In the genomic region with DNA sequence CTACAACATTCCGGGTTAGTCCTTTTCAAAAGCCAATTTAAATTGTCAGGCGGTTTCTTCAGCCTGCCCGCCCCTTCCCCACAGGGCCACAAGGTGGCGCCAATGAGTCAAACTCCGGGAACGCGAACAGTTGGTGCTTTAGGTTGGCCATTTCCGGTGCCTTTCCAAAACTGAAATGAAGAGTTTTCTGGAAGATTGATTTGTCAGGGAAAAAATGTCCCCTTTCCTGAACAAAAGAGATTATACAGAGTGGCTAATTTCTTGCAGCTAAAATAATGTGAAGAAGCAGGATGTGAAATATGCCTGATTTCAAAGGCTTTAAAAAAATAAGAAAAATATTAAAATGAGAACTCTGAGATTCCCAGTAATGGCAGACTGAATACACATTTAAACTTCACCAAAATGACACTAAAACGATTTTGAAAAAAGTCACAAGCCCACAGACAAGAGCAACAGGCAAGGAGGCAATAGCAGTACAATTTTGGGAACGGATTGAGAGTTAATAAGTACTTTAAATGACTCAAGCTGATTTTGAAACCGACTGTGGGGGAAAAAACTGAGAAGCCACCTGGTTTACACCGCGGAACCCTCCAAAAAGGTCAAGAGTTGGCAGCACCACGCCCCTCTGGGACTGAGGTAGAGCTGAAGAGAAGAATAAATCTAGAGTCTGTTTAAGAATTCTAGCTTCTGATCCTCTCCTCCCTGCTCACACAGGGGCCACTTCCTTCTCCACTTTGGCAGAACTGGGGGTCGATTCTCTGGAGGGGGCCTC, we compare ENCODE assay signal across 8 cellular contexts. TPM values are rescaled to one million over a fixed set of nuclear protein-coding genes. Genes with fewer than 3 reads are reported as not detected.
DNase-seq lines count a peak whose midpoint lies in the region; ATAC-seq and TF ChIP-seq lines count a peak whose summit lies in the region.

No MANE protein-coding gene starts in this region.

- H3K27me3 ChIP-seq in smooth muscle cell (ENCODE audit: low read depth), result no peaks in the 10 kb centered on the region

- no peaks in the 10 kb centered on the region for H3F3A ChIP-seq in smooth muscle cell (ENCODE audit: low read depth)

- H3K79me2 ChIP-seq in smooth muscle cell (ENCODE audit: low read depth), result no peaks in the 10 kb centered on the region

- DNase-seq in GM03348 (ENCODE audit: low spot score) (peak; percentile 91), HCEC 1CT (peak; percentile 66), NB4 (ENCODE audit: low read depth) (peak; percentile 77), T-helper 2 cell (peak; percentile 33 to 62 (median 57)), amniotic epithelial cell (ENCODE audit: low read depth) (peak; percentile 46), hepatic stellate cell (ENCODE audit: low spot score) (peak; percentile 79), smooth muscle cell (lab: John Stamatoyannopoulos, UW; ENCODE audit: unreplicated experiment) (peak; percentile 53)

- H2AFZ ChIP-seq in smooth muscle cell (ENCODE audit: low read depth), result peak overlapping the region; percentile 59

- no peak for ATAC-seq in HG03039 (IDR thresholded peaks at IDR 0.05; ENCODE audit: unreplicated experiment)

- TF ChIP-seq CTCF in NB4 (IDR thresholded peaks at IDR 0.05; ENCODE audit: low read depth, low read length), result peak; percentile 94
- TF ChIP-seq CTCF in smooth muscle cell (IDR thresholded peaks at IDR 0.05; ENCODE audit: borderline replicate concordance, insufficient read depth, poor library complexity, severe bottlenecking), result peak; percentile 98

- H3K27ac ChIP-seq in smooth muscle cell (ENCODE audit: low read depth), result no peak overlapping the region

- no peak overlapping the region for H3K9ac ChIP-seq in smooth muscle cell (ENCODE audit: low read depth)

- TF ChIP-seq POLR2A in NB4 (IDR thresholded peaks at IDR 0.05; ENCODE audit: extremely low read depth, insufficient read length), result no peak

- H3K4me3 ChIP-seq in NB4 (ENCODE audit: low read depth, low read length) (no peak overlapping the region), smooth muscle cell (no peak overlapping the region)

- H3K9me3 ChIP-seq in smooth muscle cell (replicated peaks; ENCODE audit: low read depth), result no peaks in the 10 kb centered on the region

- H4K20me1 ChIP-seq in smooth muscle cell (ENCODE audit: low read depth), result no peaks in the 10 kb centered on the region

- no peaks in the 10 kb centered on the region for H3K4me1 ChIP-seq in smooth muscle cell (ENCODE audit: low read depth)

- peak overlapping the region; percentile 71 for H3K4me2 ChIP-seq in smooth muscle cell

- WGBS in smooth muscle cell (ENCODE audit: low lambda C conversion rate), result 39% methylated on average over 15 of the region's 15 CpGs

- H3K36me3 ChIP-seq in smooth muscle cell (ENCODE audit: low read depth), result no peaks in the 10 kb centered on the region

RNA-seq across cellular contexts. Expression of a gene that starts 45.7 kb away (rescaled TPM):
- not detected in 2 replicates for total RNA-seq in smooth muscle cell
- polyA plus RNA-seq in smooth muscle cell, result not detected in 2 replicates
